Comparison of ENCODE assay signal across 8 cellular contexts in genomic region chr4:168877779-168878491, GRCh38.
DNase-seq lines count a peak whose midpoint lies in the region; ATAC-seq and TF ChIP-seq lines count a peak whose summit lies in the region.

No MANE protein-coding gene starts in this region.

- TF ChIP-seq POLR2A in vagina (IDR thresholded peaks at IDR 0.05) = no peak

- H3K4me3 ChIP-seq in endodermal cell (ENCODE audit: low read length) (no peak overlapping the region), vagina (peak overlapping the region; percentile 33 to 45)
- no peak overlapping the region for H3K4me3 ChIP-seq in naive thymus-derived CD4-positive, alpha-beta T cell (ENCODE audit: low read length)

- DNase-seq in activated naive CD4-positive, alpha-beta T cell treated with Interleukin-2 at 50 U/mL for 16 hours = peak; percentile 4
- no peak for DNase-seq in activated naive CD4-positive, alpha-beta T cell (lab: John Stamatoyannopoulos, UW)
- DNase-seq in T-cell (peak in 20 of 34 experiments; percentile 1 to 27 (median 8)), endodermal cell (peak; percentile 84), vagina (ENCODE audit: extremely low spot score in 2 of 2) (no peak)
- DNase-seq in naive thymus-derived CD4-positive, alpha-beta T cell = peak in 6 of 9 donors; percentile 21 to 52 (median 26)

- H3K9me3 Mint-ChIP-seq in T-cell (no peaks in the 10 kb centered on the region), endodermal cell (no peaks in the 10 kb centered on the region)
- no peaks in the 10 kb centered on the region for H3K9me3 Mint-ChIP-seq in naive thymus-derived CD4-positive, alpha-beta T cell

- peak overlapping the region in 1 of 2 donors; percentile 73 for H3K27ac Mint-ChIP-seq in T-cell
- no peak overlapping the region for H3K27ac Mint-ChIP-seq in endodermal cell
- peak overlapping the region in 6 of 9 donors; percentile 29 to 80 (median 60) for H3K27ac Mint-ChIP-seq in naive thymus-derived CD4-positive, alpha-beta T cell

- peaks cover 54 to 63% of the 10 kb centered on the region in 2 donors for H3K27me3 Mint-ChIP-seq in T-cell
- peaks cover 41% of the 10 kb centered on the region for H3K27me3 Mint-ChIP-seq in endodermal cell (ENCODE audit: insufficient read depth)
- H3K27me3 Mint-ChIP-seq in naive thymus-derived CD4-positive, alpha-beta T cell = peaks cover 57 to 81% (median 61%) of the 10 kb centered on the region in 5 donors

- H3K4me1 ChIP-seq in endodermal cell (ENCODE audit: control insufficient read depth, insufficient read depth, low read length) (peaks cover 5% of the 10 kb centered on the region), vagina (peaks cover 62% of the 10 kb centered on the region)
- no peaks in the 10 kb centered on the region for H3K4me1 ChIP-seq in naive thymus-derived CD4-positive, alpha-beta T cell (ENCODE audit: control insufficient read depth in 2 of 2, insufficient read depth in 2 of 2, low read length in 2 of 2)

- H3K27ac ChIP-seq in endodermal cell (ENCODE audit: low read depth, low read length) (no peak overlapping the region), vagina (peak overlapping the region; percentile 73)
- no peak overlapping the region for H3K27ac ChIP-seq in naive thymus-derived CD4-positive, alpha-beta T cell (ENCODE audit: low read depth, low read length)

- POLR2A ChIA-PET in T-cell (lab: Charles Lee) = no interaction called here
- POLR2A ChIA-PET in naive thymus-derived CD4-positive, alpha-beta T cell (lab: Charles Lee) = no interaction called here

- intact Hi-C loops in naive thymus-derived CD4-positive, alpha-beta T cell (cut with micrococcal nuclease) = loop anchor here in 1 of 2 donors (5.0 kb wide), 1 partner anchor 46 kb away; no protein-coding TSS in a partner anchor
- intact Hi-C loops in vagina (cut with DNase I) = no loop called here

- TF ChIP-seq CTCF in endodermal cell (conservative IDR thresholded peaks at IDR 0.05) = no peak
- TF ChIP-seq CTCF in vagina (IDR thresholded peaks at IDR 0.05) = no peak

- H3K9ac ChIP-seq in endodermal cell (ENCODE audit: extremely low read depth, low read length, poor library complexity, severe bottlenecking) = no peak overlapping the region

- H3K27me3 ChIP-seq in endodermal cell (ENCODE audit: control insufficient read depth, insufficient read depth, low read length, poor library complexity, severe bottlenecking) (no peaks in the 10 kb centered on the region), vagina (no peaks in the 10 kb centered on the region)
- H3K27me3 ChIP-seq in naive thymus-derived CD4-positive, alpha-beta T cell (ENCODE audit: control insufficient read depth in 2 of 2, insufficient read depth in 2 of 2, low read length in 2 of 2) = peaks cover 0 to 3% of the 10 kb centered on the region in 2 donors

- H3K4me1 Mint-ChIP-seq in T-cell = peaks cover 6 to 18% (median 7%) of the 10 kb centered on the region in 3 donors
- peaks cover 10% of the 10 kb centered on the region for H3K4me1 Mint-ChIP-seq in endodermal cell
- H3K4me1 Mint-ChIP-seq in naive thymus-derived CD4-positive, alpha-beta T cell = peaks cover 5 to 28% (median 12%) of the 10 kb centered on the region in 7 donors

- CTCF ChIA-PET in T-cell (lab: Charles Lee) = interaction anchor here in 1 of 2 donors (0.6 kb wide), 1 partner anchor 44 kb away, joined by 10 read pairs; no protein-coding TSS in a partner anchor
- CTCF ChIA-PET in naive thymus-derived CD4-positive, alpha-beta T cell (lab: Charles Lee) = interaction anchor here (0.7 kb wide), 1 partner anchor 147 kb away, joined by 3 read pairs; no protein-coding TSS in a partner anchor

- H3K4me3 Mint-ChIP-seq in T-cell (peak overlapping the region; percentile 67 to 86 (median 72)), endodermal cell (peak overlapping the region; percentile 59)
- peak overlapping the region; percentile 67 to 93 (median 83) for H3K4me3 Mint-ChIP-seq in naive thymus-derived CD4-positive, alpha-beta T cell

- no peaks in the 10 kb centered on the region for H3K36me3 Mint-ChIP-seq in T-cell
- H3K36me3 Mint-ChIP-seq in endodermal cell (ENCODE audit: low read depth) = peaks cover 22% of the 10 kb centered on the region
- peaks cover 0 to 7% (median 4%) of the 10 kb centered on the region in 5 donors for H3K36me3 Mint-ChIP-seq in naive thymus-derived CD4-positive, alpha-beta T cell

- WGBS in endodermal cell (ENCODE audit: insufficient coverage in 1 of 2, insufficient read length in 1 of 2), 2 experiments = 78 to 91% methylated on average over 66 to 99 of the region's 99 CpGs

- H3K36me3 ChIP-seq in endodermal cell (ENCODE audit: control insufficient read depth, insufficient read depth, low read length) (peaks cover 72% of the 10 kb centered on the region), vagina (peaks cover 0 to 19% of the 10 kb centered on the region in 2 donors)
- no peaks in the 10 kb centered on the region for H3K36me3 ChIP-seq in naive thymus-derived CD4-positive, alpha-beta T cell (ENCODE audit: control insufficient read depth in 2 of 3, insufficient read depth in 3 of 3, low read length in 3 of 3)

- peak; percentile 58 to 70 (median 66) for ATAC-seq in T-cell (replicated peaks in 1 of 4)
- ATAC-seq in naive thymus-derived CD4-positive, alpha-beta T cell = peak; percentile 73
- no peak for ATAC-seq in HG02840 (IDR thresholded peaks at IDR 0.05; ENCODE audit: low FRiP score, unreplicated experiment)
- ATAC-seq in HG03039 (IDR thresholded peaks at IDR 0.05; ENCODE audit: unreplicated experiment) = no peak

- H3K9me3 ChIP-seq in endodermal cell (ENCODE audit: control insufficient read depth, low read length) (no peaks in the 10 kb centered on the region), vagina (no peaks in the 10 kb centered on the region)
- no peaks in the 10 kb centered on the region for H3K9me3 ChIP-seq in naive thymus-derived CD4-positive, alpha-beta T cell (ENCODE audit: control insufficient read depth in 2 of 3, low read length in 3 of 3)

Comparison
In these comparisons a context has a peak if more than half of its experiments do, and no peak if none do; other contexts are left out.
1. DNase-seq: peak in activated naive CD4-positive, alpha-beta T cell treated with Interleukin-2 at 50 U/mL for 16 hours (single experiment), T-cell (20 of 34), endodermal cell (single experiment) and naive thymus-derived CD4-positive, alpha-beta T cell (6 of 9); none in activated naive CD4-positive, alpha-beta T cell (0 of 4) and vagina (0 of 2).
2. ATAC-seq: peak in T-cell (4 of 4) and naive thymus-derived CD4-positive, alpha-beta T cell (single experiment); none in HG02840 (single experiment) and HG03039 (single experiment).
3. H3K4me3 ChIP-seq: peak in vagina (2 of 2); none in endodermal cell (single experiment) and naive thymus-derived CD4-positive, alpha-beta T cell (single experiment).
4. Peak in every context shown above with its lines, with median percentiles within 50 percentile points of each other: H3K4me3 Mint-ChIP-seq.